1 cellular context compared by ENCODE assay signal in genomic region chr15:80191897-80192595, GRCh38.
A peak's percentile ranks its signal among the peaks of the same experiment; 100 is the strongest.
TF ChIP-seq lines count a peak whose summit lies in the region.

No MANE protein-coding gene starts in this region.

TF ChIP-seq in HepG2, 621 proteins besides CTCF, POLR2A, EP300 and RAD21 (continued from another document and continues in another):
- TF ChIP-seq E2F1 (CRISPR knock-in tag; IDR thresholded peaks at IDR 0.05), result no peak
- no peak for TF ChIP-seq ZNF619 (CRISPR knock-in tag; IDR thresholded peaks at IDR 0.05)
- TF ChIP-seq ZFP1 (CRISPR knock-in tag; IDR thresholded peaks at IDR 0.05), result no peak
- no peak for TF ChIP-seq AHDC1 (CRISPR knock-in tag; IDR thresholded peaks at IDR 0.05; ENCODE audit: borderline replicate concordance)
- no peak for TF ChIP-seq PHB2 (IDR thresholded peaks at IDR 0.05; ENCODE audit: partially characterized antibody)
- no peak for TF ChIP-seq NONO (IDR thresholded peaks at IDR 0.05)
- TF ChIP-seq NONO (CRISPR knock-in tag; conservative IDR thresholded peaks at IDR 0.05), result no peak
- TF ChIP-seq NPAS2 (CRISPR knock-in tag; IDR thresholded peaks at IDR 0.05; ENCODE audit: borderline replicate concordance), result no peak
- TF ChIP-seq, protein P1, sequence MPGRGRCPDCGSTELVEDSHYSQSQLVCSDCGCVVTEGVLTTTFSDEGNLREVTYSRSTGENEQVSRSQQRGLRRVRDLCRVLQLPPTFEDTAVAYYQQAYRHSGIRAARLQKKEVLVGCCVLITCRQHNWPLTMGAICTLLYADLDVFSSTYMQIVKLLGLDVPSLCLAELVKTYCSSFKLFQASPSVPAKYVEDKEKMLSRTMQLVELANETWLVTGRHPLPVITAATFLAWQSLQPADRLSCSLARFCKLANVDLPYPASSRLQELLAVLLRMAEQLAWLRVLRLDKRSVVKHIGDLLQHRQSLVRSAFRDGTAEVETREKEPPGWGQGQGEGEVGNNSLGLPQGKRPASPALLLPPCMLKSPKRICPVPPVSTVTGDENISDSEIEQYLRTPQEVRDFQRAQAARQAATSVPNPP (CRISPR knock-in tag; IDR thresholded peaks at IDR 0.05), result no peak
- TF ChIP-seq BRD4 (CRISPR knock-in tag; IDR thresholded peaks at IDR 0.05), result no peak
- TF ChIP-seq ZNF468 (CRISPR knock-in tag; IDR thresholded peaks at IDR 0.05), result no peak
- TF ChIP-seq ZNF564 (CRISPR knock-in tag; IDR thresholded peaks at IDR 0.05), result no peak
- TF ChIP-seq, protein P2, sequence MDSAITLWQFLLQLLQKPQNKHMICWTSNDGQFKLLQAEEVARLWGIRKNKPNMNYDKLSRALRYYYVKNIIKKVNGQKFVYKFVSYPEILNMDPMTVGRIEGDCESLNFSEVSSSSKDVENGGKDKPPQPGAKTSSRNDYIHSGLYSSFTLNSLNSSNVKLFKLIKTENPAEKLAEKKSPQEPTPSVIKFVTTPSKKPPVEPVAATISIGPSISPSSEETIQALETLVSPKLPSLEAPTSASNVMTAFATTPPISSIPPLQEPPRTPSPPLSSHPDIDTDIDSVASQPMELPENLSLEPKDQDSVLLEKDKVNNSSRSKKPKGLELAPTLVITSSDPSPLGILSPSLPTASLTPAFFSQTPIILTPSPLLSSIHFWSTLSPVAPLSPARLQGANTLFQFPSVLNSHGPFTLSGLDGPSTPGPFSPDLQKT (CRISPR knock-in tag; IDR thresholded peaks at IDR 0.05; ENCODE audit: borderline replicate concordance), result no peak
- TF ChIP-seq EED (CRISPR knock-in tag; IDR thresholded peaks at IDR 0.05), result no peak
- TF ChIP-seq, protein P3, sequence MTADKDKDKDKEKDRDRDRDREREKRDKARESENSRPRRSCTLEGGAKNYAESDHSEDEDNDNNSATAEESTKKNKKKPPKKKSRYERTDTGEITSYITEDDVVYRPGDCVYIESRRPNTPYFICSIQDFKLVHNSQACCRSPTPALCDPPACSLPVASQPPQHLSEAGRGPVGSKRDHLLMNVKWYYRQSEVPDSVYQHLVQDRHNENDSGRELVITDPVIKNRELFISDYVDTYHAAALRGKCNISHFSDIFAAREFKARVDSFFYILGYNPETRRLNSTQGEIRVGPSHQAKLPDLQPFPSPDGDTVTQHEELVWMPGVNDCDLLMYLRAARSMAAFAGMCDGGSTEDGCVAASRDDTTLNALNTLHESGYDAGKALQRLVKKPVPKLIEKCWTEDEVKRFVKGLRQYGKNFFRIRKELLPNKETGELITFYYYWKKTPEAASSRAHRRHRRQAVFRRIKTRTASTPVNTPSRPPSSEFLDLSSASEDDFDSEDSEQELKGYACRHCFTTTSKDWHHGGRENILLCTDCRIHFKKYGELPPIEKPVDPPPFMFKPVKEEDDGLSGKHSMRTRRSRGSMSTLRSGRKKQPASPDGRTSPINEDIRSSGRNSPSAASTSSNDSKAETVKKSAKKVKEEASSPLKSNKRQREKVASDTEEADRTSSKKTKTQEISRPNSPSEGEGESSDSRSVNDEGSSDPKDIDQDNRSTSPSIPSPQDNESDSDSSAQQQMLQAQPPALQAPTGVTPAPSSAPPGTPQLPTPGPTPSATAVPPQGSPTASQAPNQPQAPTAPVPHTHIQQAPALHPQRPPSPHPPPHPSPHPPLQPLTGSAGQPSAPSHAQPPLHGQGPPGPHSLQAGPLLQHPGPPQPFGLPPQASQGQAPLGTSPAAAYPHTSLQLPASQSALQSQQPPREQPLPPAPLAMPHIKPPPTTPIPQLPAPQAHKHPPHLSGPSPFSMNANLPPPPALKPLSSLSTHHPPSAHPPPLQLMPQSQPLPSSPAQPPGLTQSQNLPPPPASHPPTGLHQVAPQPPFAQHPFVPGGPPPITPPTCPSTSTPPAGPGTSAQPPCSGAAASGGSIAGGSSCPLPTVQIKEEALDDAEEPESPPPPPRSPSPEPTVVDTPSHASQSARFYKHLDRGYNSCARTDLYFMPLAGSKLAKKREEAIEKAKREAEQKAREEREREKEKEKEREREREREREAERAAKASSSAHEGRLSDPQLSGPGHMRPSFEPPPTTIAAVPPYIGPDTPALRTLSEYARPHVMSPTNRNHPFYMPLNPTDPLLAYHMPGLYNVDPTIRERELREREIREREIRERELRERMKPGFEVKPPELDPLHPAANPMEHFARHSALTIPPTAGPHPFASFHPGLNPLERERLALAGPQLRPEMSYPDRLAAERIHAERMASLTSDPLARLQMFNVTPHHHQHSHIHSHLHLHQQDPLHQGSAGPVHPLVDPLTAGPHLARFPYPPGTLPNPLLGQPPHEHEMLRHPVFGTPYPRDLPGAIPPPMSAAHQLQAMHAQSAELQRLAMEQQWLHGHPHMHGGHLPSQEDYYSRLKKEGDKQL (CRISPR knock-in tag; IDR thresholded peaks at IDR 0.05; ENCODE audit: low read depth), result no peak
- TF ChIP-seq ZBTB7A (CRISPR knock-in tag; IDR thresholded peaks at IDR 0.05), result 0 out of 2 replicates have a peak, but pooled peaks have one; percentile 22
- TF ChIP-seq MAZ (IDR thresholded peaks at IDR 0.05; ENCODE audit: borderline replicate concordance, low read depth, low read length), result no peak
- no peak for TF ChIP-seq MAZ (CRISPR knock-in tag; IDR thresholded peaks at IDR 0.05; ENCODE audit: low read depth)
- no peak for TF ChIP-seq TFAP4 (IDR thresholded peaks at IDR 0.05; ENCODE audit: borderline replicate concordance, low read depth)
- no peak for TF ChIP-seq JUN (CRISPR knock-in tag; IDR thresholded peaks at IDR 0.05)
- TF ChIP-seq ZNF501 (CRISPR knock-in tag; IDR thresholded peaks at IDR 0.05), result 0 out of 2 replicates have a peak, but pooled peaks have one; percentile 42
- TF ChIP-seq HNRNPK (IDR thresholded peaks at IDR 0.05; ENCODE audit: low read depth, low read length, poor library complexity, severe bottlenecking), result no peak
- no peak for TF ChIP-seq CREBL2 (CRISPR knock-in tag; IDR thresholded peaks at IDR 0.05; ENCODE audit: borderline replicate concordance)
- TF ChIP-seq SALL2 (CRISPR knock-in tag; IDR thresholded peaks at IDR 0.05), result no peak
- 0 out of 2 replicates have a peak, but pooled peaks have one; percentile 32 for TF ChIP-seq BCL6 (CRISPR knock-in tag; IDR thresholded peaks at IDR 0.05)
- TF ChIP-seq ZNF281 (CRISPR knock-in tag; IDR thresholded peaks at IDR 0.05; ENCODE audit: borderline replicate concordance), result no peak
- TF ChIP-seq RARA (CRISPR knock-in tag; IDR thresholded peaks at IDR 0.05), result no peak
- no peak for TF ChIP-seq CENPX (CRISPR knock-in tag; IDR thresholded peaks at IDR 0.05)
- no peak for TF ChIP-seq KLF6 (CRISPR knock-in tag; IDR thresholded peaks at IDR 0.05)
- TF ChIP-seq ZNF263 (CRISPR knock-in tag; IDR thresholded peaks at IDR 0.05), result no peak
- no peak for TF ChIP-seq ZNF18 (CRISPR knock-in tag; IDR thresholded peaks at IDR 0.05; ENCODE audit: insufficient replicate concordance)
- TF ChIP-seq ZNF841 (CRISPR knock-in tag; IDR thresholded peaks at IDR 0.05; ENCODE audit: borderline replicate concordance), result no peak
- TF ChIP-seq TRIM22 (IDR thresholded peaks at IDR 0.05), result no peak
- TF ChIP-seq ZNF569 (CRISPR knock-in tag; IDR thresholded peaks at IDR 0.05; ENCODE audit: borderline replicate concordance), result no peak
